16 cellular contexts compared by ENCODE assay signal in genomic region chr1:36835696-36836095, GRCh38.
DNase-seq lines count a peak whose midpoint lies in the region; ATAC-seq and TF ChIP-seq lines count a peak whose summit lies in the region.
"Had no signal": no experiment of that assay in that cellular context is flagged by ENCODE, and none has a peak within 500 bp of the region (broad histone marks: within the 10 kb centered on the region; RNA-seq: fewer than 3 reads in every experiment).

No MANE protein-coding gene starts in this region.

- H3K4me1 ChIP-seq in osteoblast (ENCODE audit: insufficient read depth, low read length), result no peaks in the 10 kb centered on the region
- no peaks in the 10 kb centered on the region for H3K4me1 ChIP-seq in Caco-2
- H3K4me1 ChIP-seq: A549, HAP-1 had no signal

- no peak overlapping the region for H2AFZ ChIP-seq in osteoblast (ENCODE audit: low read length)
- H2AFZ ChIP-seq: GM23248 had no signal

- H3K4me3 Mint-ChIP-seq in chondrocyte (ENCODE audit: unreplicated experiment) (no peak overlapping the region), Caco-2 (ENCODE audit: unreplicated experiment) (no peak overlapping the region)
- H3K4me3 Mint-ChIP-seq: CD4-positive, alpha-beta T cell had no signal

- BruUV-seq in Caco-2 (replicated peaks; lab: Mats Ljungman, UMichigan), result no TSS peak

- H3K27me3 Mint-ChIP-seq in chondrocyte (ENCODE audit: low read depth) (peaks cover 29% of the 10 kb centered on the region), Caco-2 (ENCODE audit: insufficient read depth, unreplicated experiment) (peaks cover 33% of the 10 kb centered on the region)

- intact Hi-C loops in Caco-2 (cut with micrococcal nuclease; ENCODE audit: unreplicated experiment), result no loop called here

- H3K36me3 Mint-ChIP-seq in chondrocyte (ENCODE audit: low read depth), result no peaks in the 10 kb centered on the region
- H3K36me3 Mint-ChIP-seq in Caco-2 (ENCODE audit: insufficient read depth, unreplicated experiment), result no peaks in the 10 kb centered on the region

- POLR2A ChIA-PET in Caco-2 (lab: Charles Lee), result no interaction called here

- TF ChIP-seq CTCF in chondrocyte (IDR thresholded peaks at IDR 0.05) (no peak), osteoblast (IDR thresholded peaks at IDR 0.05; ENCODE audit: extremely low read depth, low read depth, low read length) (no peak), Caco-2 (IDR thresholded peaks at IDR 0.05; ENCODE audit: insufficient read depth in 1 of 2, low read depth in 1 of 2, low read length in 1 of 2, severe bottlenecking in 1 of 2, unreplicated experiment in 1 of 2) (no peak)

- H3K27me3 ChIP-seq in osteoblast (ENCODE audit: insufficient read depth, low read length) (no peaks in the 10 kb centered on the region), Caco-2 (replicated peaks; ENCODE audit: control insufficient read depth, insufficient read depth, low read length) (no peaks in the 10 kb centered on the region)

- no peak for ATAC-seq in GM18909 (IDR thresholded peaks at IDR 0.05; ENCODE audit: poor library complexity, unreplicated experiment)
- ATAC-seq: A549, HepG2 had no signal

- no peak overlapping the region for H3K4me2 ChIP-seq in osteoblast (ENCODE audit: insufficient read depth, low read length)
- H3K4me2 ChIP-seq: A549 had no signal

- no peaks in the 10 kb centered on the region for H3K9me3 ChIP-seq in osteoblast (ENCODE audit: low read depth, low read length)
- H3K9me3 ChIP-seq in Caco-2, result no peaks in the 10 kb centered on the region
- H3K9me3 ChIP-seq: A549, HAP-1 had no signal

- H3K4me3 ChIP-seq in osteoblast (ENCODE audit: insufficient read depth, low read length) (no peak overlapping the region), Caco-2 (ENCODE audit: low read depth, low read length) (no peak overlapping the region)
- H3K4me3 ChIP-seq: A549, GM23248, HAP-1 had no signal

- H3K79me2 ChIP-seq in osteoblast (ENCODE audit: insufficient read depth, low read length), result no peaks in the 10 kb centered on the region

- H3K27ac Mint-ChIP-seq in chondrocyte (ENCODE audit: unreplicated experiment) (no peak overlapping the region), Caco-2 (ENCODE audit: unreplicated experiment) (no peak overlapping the region)
- H3K27ac Mint-ChIP-seq: CD4-positive, alpha-beta T cell had no signal

- H3K27ac ChIP-seq in osteoblast (ENCODE audit: low read depth, low read length), result no peak overlapping the region
- H3K27ac ChIP-seq: 22Rv1, A549, C4-2B, GM23248 had no signal

- H3K9me3 Mint-ChIP-seq in chondrocyte (ENCODE audit: low read depth), result no peaks in the 10 kb centered on the region
- H3K9me3 Mint-ChIP-seq in Caco-2 (ENCODE audit: unreplicated experiment), result no peaks in the 10 kb centered on the region
- H3K9me3 Mint-ChIP-seq: CD4-positive, alpha-beta T cell had no signal

- DNase-seq in NCI-H1092 treated with DMSO at 0.1 percent for 48 hours (lab: John Stamatoyannopoulos, UW) (peak; percentile 46), NCI-H1092 (lab: John Stamatoyannopoulos, UW) (no peak), NCI-H510A (lab: John Stamatoyannopoulos, UW) (peak; percentile 85), chondrocyte (ENCODE audit: low spot score) (peak; percentile 61), osteoblast (ENCODE audit: insufficient read length, low spot score, missing footprints) (peak; percentile 51), Caco-2 (no peak)
- DNase-seq: AML-193; CD4-positive, alpha-beta T cell; GF-D8; GM23248 had no signal

- H3K36me3 ChIP-seq in osteoblast (ENCODE audit: insufficient read depth, low read length) (no peaks in the 10 kb centered on the region), Caco-2 (ENCODE audit: control insufficient read depth, insufficient read depth, low read length) (no peaks in the 10 kb centered on the region)
- H3K36me3 ChIP-seq: HAP-1 had no signal

- no peaks in the 10 kb centered on the region for H3K4me1 Mint-ChIP-seq in chondrocyte (ENCODE audit: low read depth)
- H3K4me1 Mint-ChIP-seq in Caco-2 (ENCODE audit: low read depth, unreplicated experiment), result no peaks in the 10 kb centered on the region

- no peaks in the 10 kb centered on the region for H4K20me1 ChIP-seq in osteoblast (ENCODE audit: insufficient read depth, low read length)

- CTCF ChIA-PET in Caco-2 (lab: Charles Lee), result no interaction called here

Comparison
In these comparisons a context has a peak if more than half of its experiments do, and no peak if none do; other contexts are left out.
1. DNase-seq: peak in NCI-H1092 treated with DMSO at 0.1 percent for 48 hours (single experiment), NCI-H510A (single experiment), chondrocyte (single experiment) and osteoblast (single experiment); none in NCI-H1092 (single experiment) and Caco-2 (0 of 2).